In genomic region chr21:33374080-33374873, GRCh38 we compare ENCODE assay signal across 8 cellular contexts. TPM values are rescaled to one million over a fixed set of nuclear protein-coding genes. Genes with fewer than 3 reads are reported as not detected.
DNase-seq lines count a peak whose midpoint lies in the region; ATAC-seq, FAIRE-seq and TF ChIP-seq lines count a peak whose summit lies in the region.

No MANE protein-coding gene starts in this region.

- H3K27me3 ChIP-seq in effector memory CD4-positive, alpha-beta T cell (replicated peaks; ENCODE audit: control insufficient read depth, insufficient read depth, low read length, poor library complexity, severe bottlenecking): no peaks in the 10 kb centered on the region

- H3K4me3 Mint-ChIP-seq in WTC11: no peak overlapping the region
- no peak overlapping the region for H3K4me3 Mint-ChIP-seq in mesothelial cell of epicardium

- no peaks in the 10 kb centered on the region for H3K9me3 ChIP-seq in effector memory CD4-positive, alpha-beta T cell (ENCODE audit: control insufficient read depth, low read length)

- FAIRE-seq in GM18507 (lab: Jason Lieb, UNC): peak; percentile 77

- H3K27ac Mint-ChIP-seq in WTC11 (no peak overlapping the region), mesothelial cell of epicardium (no peak overlapping the region)

- no peak overlapping the region for H3K4me3 ChIP-seq in AG09309 (ENCODE audit: control insufficient read depth, low read depth, low read length)
- no peak overlapping the region for H3K4me3 ChIP-seq in effector memory CD4-positive, alpha-beta T cell (ENCODE audit: insufficient read depth, low read depth, low read length, poor library complexity, severe bottlenecking)

- H3K36me3 Mint-ChIP-seq in WTC11 (peaks cover 17% of the 10 kb centered on the region), mesothelial cell of epicardium (peaks cover 1% of the 10 kb centered on the region)

- H3K27me3 Mint-ChIP-seq in WTC11 (ENCODE audit: low read depth): no peaks in the 10 kb centered on the region; the same call in 1 of the 2 replicates
- H3K27me3 Mint-ChIP-seq in mesothelial cell of epicardium (ENCODE audit: low read depth): peaks cover 2% of the 10 kb centered on the region

- H3K4me1 Mint-ChIP-seq in WTC11 (peaks cover 2% of the 10 kb centered on the region; the same call in 1 of the 2 replicates), mesothelial cell of epicardium (no peaks in the 10 kb centered on the region)

- H3K9me3 Mint-ChIP-seq in WTC11 (peaks cover 18% of the 10 kb centered on the region), mesothelial cell of epicardium (no peaks in the 10 kb centered on the region)

- POLR2A ChIA-PET in WTC11 (lab: Charles Lee): no interaction called here

- peak; percentile 69 for TF ChIP-seq CTCF in AG09309 (IDR thresholded peaks at IDR 0.05; ENCODE audit: control insufficient read depth, insufficient read depth, low read depth, low read length, missing control alignments)
- no peak for TF ChIP-seq CTCF in WTC11 (IDR thresholded peaks at IDR 0.05)
- TF ChIP-seq CTCF in mesothelial cell of epicardium (IDR thresholded peaks at IDR 0.05; ENCODE audit: unreplicated experiment): no peak

- H3K36me3 ChIP-seq in effector memory CD4-positive, alpha-beta T cell (ENCODE audit: control insufficient read depth, insufficient read depth, low read length): no peaks in the 10 kb centered on the region

- H3K27ac ChIP-seq in effector memory CD4-positive, alpha-beta T cell (ENCODE audit: insufficient read depth, low read length, poor library complexity, severe bottlenecking): no peak overlapping the region

- no peaks in the 10 kb centered on the region for H3K4me1 ChIP-seq in effector memory CD4-positive, alpha-beta T cell (ENCODE audit: control insufficient read depth, insufficient read depth, low read length, poor library complexity, severe bottlenecking)

- no peak for DNase-seq in AG09309 (ENCODE audit: low read depth)
- DNase-seq in GM18507 (ENCODE audit: extremely low spot score, insufficient read length, low read depth): no peak
- DNase-seq in NCI-H1105 treated with DMSO at 0.1 percent for 48 hours (lab: John Stamatoyannopoulos, UW): peak; percentile 50
- DNase-seq in WTC11 (ENCODE audit: low spot score): peak; percentile 49
- DNase-seq in effector memory CD4-positive, alpha-beta T cell: peak in 2 of 3 donors; percentile 18 to 29
- DNase-seq in myocyte (ENCODE audit: low read depth): peak; percentile 61
- DNase-seq in mesothelial cell of epicardium (ENCODE audit: low spot score in 2 of 2, unreplicated experiment in 2 of 2): no peak

- CTCF ChIA-PET in WTC11 (lab: Charles Lee): interaction anchor here (1.1 kb wide), 1 partner anchor 174 kb away, joined by 6 read pairs; no protein-coding TSS in a partner anchor

- ATAC-seq in WTC11 (peak; percentile 77), HG03108 (IDR thresholded peaks at IDR 0.05; ENCODE audit: unreplicated experiment) (no peak)

TF ChIP-seq in WTC11, 78 proteins besides CTCF, POLR2A, EP300 and RAD21:
- TF ChIP-seq ZNF317 (CRISPR knock-in tag; IDR thresholded peaks at IDR 0.05; ENCODE audit: borderline replicate concordance, low read depth) (no peak), ATF2 (CRISPR knock-in tag; IDR thresholded peaks at IDR 0.05; ENCODE audit: borderline replicate concordance, low read depth) (no peak), ZNF532 (CRISPR knock-in tag; IDR thresholded peaks at IDR 0.05; ENCODE audit: borderline replicate concordance) (no peak)
TF ChIP-seq in WTC11: peak in this region for 0.

RNA-seq across cellular contexts. Expression of gene IFNGR2, which starts 28.9 kb away (rescaled TPM):
- total RNA-seq in WTC11 (2021) (34.1 to 37.3 TPM (median 35.7 TPM) in 3 replicates), myocyte (24.8 and 33.6 TPM in 2 replicates), mesothelial cell of epicardium (57.9 to 63.4 TPM (median 59.6 TPM) in 3 replicates)
- polyA plus RNA-seq in myocyte (2012): 42.6 TPM

RNA-seq across cellular contexts. Expression of gene IFNAR1, which starts 49.5 kb away (rescaled TPM):
- total RNA-seq in WTC11 (2021) (12.2 to 14.6 TPM (median 13.2 TPM) in 3 replicates), myocyte (13.6 and 16.2 TPM in 2 replicates), mesothelial cell of epicardium (24.8 to 28.7 TPM (median 27.0 TPM) in 3 replicates)
- polyA plus RNA-seq in myocyte (2012): 17.0 TPM

Comparison
In these comparisons a context has a peak if more than half of its experiments do, and no peak if none do; other contexts are left out.
1. DNase-seq: peak in NCI-H1105 treated with DMSO at 0.1 percent for 48 hours (single experiment), WTC11 (single experiment), effector memory CD4-positive, alpha-beta T cell (2 of 3) and myocyte (single experiment); none in AG09309 (single experiment), GM18507 (single experiment) and mesothelial cell of epicardium (0 of 2).